11 cellular contexts compared by ENCODE assay signal in genomic region chr1:194225781-194226180, GRCh38.
A peak's percentile ranks its signal among the peaks of the same experiment; 100 is the strongest.
DNase-seq lines count a peak whose midpoint lies in the region; ATAC-seq and TF ChIP-seq lines count a peak whose summit lies in the region.
"Had no signal": no experiment of that assay in that cellular context is flagged by ENCODE, and none has a peak within 500 bp of the region (broad histone marks: within the 10 kb centered on the region; RNA-seq: fewer than 3 reads in every experiment).

No MANE protein-coding gene starts in this region.

- H2AFZ ChIP-seq in OCI-LY1 (ENCODE audit: low read length) (no peak overlapping the region), osteoblast (ENCODE audit: low read length) (no peak overlapping the region), neural progenitor cell (replicated peaks) (no peak overlapping the region)

- H3K79me2 ChIP-seq in OCI-LY1 (ENCODE audit: insufficient read depth, low read length) (peaks cover 59% of the 10 kb centered on the region), osteoblast (ENCODE audit: insufficient read depth, low read length) (no peaks in the 10 kb centered on the region), neural progenitor cell (ENCODE audit: low read depth) (no peaks in the 10 kb centered on the region)

- H3K27ac Mint-ChIP-seq in activated naive CD8-positive, alpha-beta T cell treated with anti-CD3 and anti-CD28 coated beads, Interleukin-2, amount 10 ng/mL, durations not matched to agents 7 days and 5 days = no peak overlapping the region
- no peak overlapping the region for H3K27ac Mint-ChIP-seq in activated naive CD8-positive, alpha-beta T cell treated with anti-CD3 and anti-CD28 coated beads for 36 hours
- no peak overlapping the region for H3K27ac Mint-ChIP-seq in neural progenitor cell
- H3K27ac Mint-ChIP-seq: activated naive CD4-positive, alpha-beta T cell treated with anti-CD3 and anti-CD28 coated beads, Interleukin-2, amount 50 U/mL, for 24 hours had no signal

- H3F3A ChIP-seq in OCI-LY1 (ENCODE audit: insufficient read depth, low read length) (no peaks in the 10 kb centered on the region), neural progenitor cell (ENCODE audit: low read depth) (no peaks in the 10 kb centered on the region)

- H3K9me3 ChIP-seq in OCI-LY1 (ENCODE audit: low read length) (peaks cover 32% of the 10 kb centered on the region), osteoblast (ENCODE audit: low read depth, low read length) (peaks cover 3% of the 10 kb centered on the region), neural progenitor cell (ENCODE audit: low read depth) (no peaks in the 10 kb centered on the region)

- H3K27ac ChIP-seq in OCI-LY1 (ENCODE audit: low read depth, low read length, poor library complexity, severe bottlenecking) = peak overlapping the region; percentile 98
- H3K27ac ChIP-seq in osteoblast (ENCODE audit: low read depth, low read length) = no peak overlapping the region
- no peak overlapping the region for H3K27ac ChIP-seq in neural progenitor cell

- H3K36me3 ChIP-seq in OCI-LY1 (ENCODE audit: insufficient read depth, low read length) = peaks cover 59% of the 10 kb centered on the region
- no peaks in the 10 kb centered on the region for H3K36me3 ChIP-seq in osteoblast (ENCODE audit: insufficient read depth, low read length)
- no peaks in the 10 kb centered on the region for H3K36me3 ChIP-seq in neural progenitor cell

- no peaks in the 10 kb centered on the region for H3K36me3 Mint-ChIP-seq in activated naive CD8-positive, alpha-beta T cell treated with anti-CD3 and anti-CD28 coated beads, Interleukin-2, amount 10 ng/mL, durations not matched to agents 7 days and 5 days
- H3K36me3 Mint-ChIP-seq in activated naive CD8-positive, alpha-beta T cell treated with anti-CD3 and anti-CD28 coated beads for 36 hours = no peaks in the 10 kb centered on the region
- no peaks in the 10 kb centered on the region for H3K36me3 Mint-ChIP-seq in neural progenitor cell
- H3K36me3 Mint-ChIP-seq: activated naive CD4-positive, alpha-beta T cell treated with anti-CD3 and anti-CD28 coated beads, Interleukin-2, amount 50 U/mL, for 24 hours had no signal

- H3K27me3 Mint-ChIP-seq in activated naive CD8-positive, alpha-beta T cell treated with anti-CD3 and anti-CD28 coated beads, Interleukin-2, amount 10 ng/mL, durations not matched to agents 7 days and 5 days = no peaks in the 10 kb centered on the region
- no peaks in the 10 kb centered on the region for H3K27me3 Mint-ChIP-seq in activated naive CD8-positive, alpha-beta T cell treated with anti-CD3 and anti-CD28 coated beads for 36 hours
- H3K27me3 Mint-ChIP-seq in neural progenitor cell (ENCODE audit: insufficient read depth, low read depth) = no peaks in the 10 kb centered on the region
- H3K27me3 Mint-ChIP-seq: activated naive CD4-positive, alpha-beta T cell treated with anti-CD3 and anti-CD28 coated beads, Interleukin-2, amount 50 U/mL, for 24 hours had no signal

- TF ChIP-seq CTCF in OCI-LY1 (IDR thresholded peaks at IDR 0.05; ENCODE audit: low read length) = no peak
- no peak for TF ChIP-seq CTCF in osteoblast (IDR thresholded peaks at IDR 0.05; ENCODE audit: extremely low read depth, low read depth, low read length)
- TF ChIP-seq CTCF in neural progenitor cell (IDR thresholded peaks at IDR 0.05) = no peak

- no peaks in the 10 kb centered on the region for H3K9me2 ChIP-seq in OCI-LY1 (ENCODE audit: low read depth, low read length)

- peaks cover 8% of the 10 kb centered on the region for H3K4me1 Mint-ChIP-seq in activated naive CD8-positive, alpha-beta T cell treated with anti-CD3 and anti-CD28 coated beads, Interleukin-2, amount 10 ng/mL, durations not matched to agents 7 days and 5 days
- peaks cover 13% of the 10 kb centered on the region for H3K4me1 Mint-ChIP-seq in activated naive CD8-positive, alpha-beta T cell treated with anti-CD3 and anti-CD28 coated beads for 36 hours
- H3K4me1 Mint-ChIP-seq in neural progenitor cell = no peaks in the 10 kb centered on the region

- H4K20me1 ChIP-seq in OCI-LY1 (ENCODE audit: insufficient read depth, low read length) = no peaks in the 10 kb centered on the region
- no peaks in the 10 kb centered on the region for H4K20me1 ChIP-seq in osteoblast (ENCODE audit: insufficient read depth, low read length)
- no peaks in the 10 kb centered on the region for H4K20me1 ChIP-seq in neural progenitor cell (ENCODE audit: low read depth)

- H3K27me3 ChIP-seq in OCI-LY1 (ENCODE audit: insufficient read depth, low read length) = no peaks in the 10 kb centered on the region
- no peaks in the 10 kb centered on the region for H3K27me3 ChIP-seq in osteoblast (ENCODE audit: insufficient read depth, low read length)
- no peaks in the 10 kb centered on the region for H3K27me3 ChIP-seq in neural progenitor cell

- no peak overlapping the region for H3K4me3 Mint-ChIP-seq in activated naive CD8-positive, alpha-beta T cell treated with anti-CD3 and anti-CD28 coated beads, Interleukin-2, amount 10 ng/mL, durations not matched to agents 7 days and 5 days
- no peak overlapping the region for H3K4me3 Mint-ChIP-seq in activated naive CD8-positive, alpha-beta T cell treated with anti-CD3 and anti-CD28 coated beads for 36 hours
- H3K4me3 Mint-ChIP-seq in neural progenitor cell = no peak overlapping the region
- H3K4me3 Mint-ChIP-seq: activated naive CD4-positive, alpha-beta T cell treated with anti-CD3 and anti-CD28 coated beads, Interleukin-2, amount 50 U/mL, for 24 hours had no signal

- peak overlapping the region; percentile 68 for H3K9ac ChIP-seq in OCI-LY1 (ENCODE audit: low read length)
- no peak overlapping the region for H3K9ac ChIP-seq in neural progenitor cell

- H3K4me3 ChIP-seq in OCI-LY1 (ENCODE audit: low read depth, low read length, poor library complexity, severe bottlenecking) = peak overlapping the region; percentile 36
- H3K4me3 ChIP-seq in osteoblast (ENCODE audit: insufficient read depth, low read length) = no peak overlapping the region
- H3K4me3 ChIP-seq in neural progenitor cell = no peak overlapping the region

- peaks cover 44% of the 10 kb centered on the region for H3K4me1 ChIP-seq in OCI-LY1 (ENCODE audit: insufficient read depth, low read length, severe bottlenecking)
- H3K4me1 ChIP-seq in osteoblast (ENCODE audit: insufficient read depth, low read length) = no peaks in the 10 kb centered on the region
- H3K4me1 ChIP-seq in neural progenitor cell = no peaks in the 10 kb centered on the region

- ATAC-seq in activated naive CD8-positive, alpha-beta T cell treated with anti-CD3 and anti-CD28 coated beads, Interleukin-2, amount 10 ng/mL, durations not matched to agents 7 days and 5 days (ENCODE audit: low read depth) = peak; percentile 73
- peak; percentile 97 for ATAC-seq in HG03066 (IDR thresholded peaks at IDR 0.05; ENCODE audit: low read depth, unreplicated experiment)
- ATAC-seq: HCT116 had no signal

- DNase-seq in activated naive CD8-positive, alpha-beta T cell treated with anti-CD3 and anti-CD28 coated beads, Interleukin-2, amount 10 ng/mL, durations not matched to agents 7 days and 5 days = no peak
- no peak for DNase-seq in activated naive CD8-positive, alpha-beta T cell treated with anti-CD3 and anti-CD28 coated beads for 36 hours
- DNase-seq in NCI-H1092 treated with DMSO at 0.1 percent for 48 hours (lab: John Stamatoyannopoulos, UW) = no peak
- no peak for DNase-seq in osteoblast (ENCODE audit: insufficient read length, low spot score, missing footprints)
- DNase-seq in neural progenitor cell (ENCODE audit: low spot score) = no peak
- DNase-seq in COLO829 (ENCODE audit: low spot score) = no peak
- DNase-seq: Right ventricle myocardium superior had no signal

- H3K4me2 ChIP-seq in OCI-LY1 (ENCODE audit: low read length) (peak overlapping the region; percentile 60), osteoblast (ENCODE audit: insufficient read depth, low read length) (no peak overlapping the region), neural progenitor cell (no peak overlapping the region)

- POLR2A ChIA-PET in activated naive CD8-positive, alpha-beta T cell treated with anti-CD3 and anti-CD28 coated beads, Interleukin-2, amount 10 ng/mL, durations not matched to agents 7 days and 5 days (lab: Charles Lee) = interaction anchor here (0.6 kb wide), 1 partner anchor 75 kb away, joined by 3 read pairs; no protein-coding TSS in a partner anchor

- H3K9me3 Mint-ChIP-seq in activated naive CD8-positive, alpha-beta T cell treated with anti-CD3 and anti-CD28 coated beads, Interleukin-2, amount 10 ng/mL, durations not matched to agents 7 days and 5 days = peaks cover 1% of the 10 kb centered on the region
- peaks cover 5% of the 10 kb centered on the region for H3K9me3 Mint-ChIP-seq in activated naive CD8-positive, alpha-beta T cell treated with anti-CD3 and anti-CD28 coated beads for 36 hours
- no peaks in the 10 kb centered on the region for H3K9me3 Mint-ChIP-seq in neural progenitor cell
- H3K9me3 Mint-ChIP-seq: activated naive CD4-positive, alpha-beta T cell treated with anti-CD3 and anti-CD28 coated beads, Interleukin-2, amount 50 U/mL, for 24 hours had no signal
